ENCODE assay signal across 1 cellular context in genomic region chr3:49929333-49930240, GRCh38.
TF ChIP-seq lines count a peak whose summit lies in the region.

Gene MON1A, minus strand, starts transcription at chr3:49929811. Its CDS starts 16,465 bp downstream, at chr3:49913346.

TF ChIP-seq in SK-N-SH, 30 proteins besides CTCF, POLR2A, EP300 and RAD21 (continued from another document):
- 0 out of 2 replicates have a peak, but pooled peaks have one; percentile 9 for TF ChIP-seq GATA2 (CRISPR knock-in tag; IDR thresholded peaks at IDR 0.05)
- peak; percentile 24; the same call in 1 of the 2 replicates for TF ChIP-seq TCF12 (IDR thresholded peaks at IDR 0.05)
- peak; percentile 48; the same call in 1 of the 2 replicates for TF ChIP-seq TAF1 (IDR thresholded peaks at IDR 0.05; ENCODE audit: borderline replicate concordance, low read depth, low read length)
- no peak for TF ChIP-seq RCOR1 (IDR thresholded peaks at IDR 0.05; ENCODE audit: low read length)
- peak; percentile 54; the same call in 1 of the 2 replicates for TF ChIP-seq YY1 (IDR thresholded peaks at IDR 0.05; ENCODE audit: low read depth)
- no peak for TF ChIP-seq USF2 (IDR thresholded peaks at IDR 0.05; ENCODE audit: borderline replicate concordance, low read depth, low read length)
- TF ChIP-seq NRF1 (IDR thresholded peaks at IDR 0.05; ENCODE audit: low read depth, low read length), result no peak; the same call in 1 of the 2 replicates
- no peak for TF ChIP-seq NFIC (IDR thresholded peaks at IDR 0.05; ENCODE audit: borderline replicate concordance)
- TF ChIP-seq EZH2phosphoT487 (IDR thresholded peaks at IDR 0.05; ENCODE audit: borderline replicate concordance, low read depth), result no peak
- no peak for TF ChIP-seq FOXM1 (IDR thresholded peaks at IDR 0.05; ENCODE audit: low read depth)
- TF ChIP-seq IRF3 (IDR thresholded peaks at IDR 0.05; ENCODE audit: low read depth, low read length), result no peak
- 0 out of 2 replicates have a peak, but pooled peaks have one; percentile 18 for TF ChIP-seq REST (IDR thresholded peaks at IDR 0.05; ENCODE audit: low read depth, low read length)
- peak; percentile 34; the same call in 1 of the 2 replicates for TF ChIP-seq POLR2AphosphoS5 (IDR thresholded peaks at IDR 0.05; ENCODE audit: low read depth, low read length)
